In genomic region chr18:58792086-58792485, GRCh38 we compare ENCODE assay signal across 1 cellular context.
TF ChIP-seq lines count a peak whose summit lies in the region.

No MANE protein-coding gene starts in this region.

TF ChIP-seq in WTC11, 78 proteins besides CTCF, POLR2A, EP300 and RAD21 (continued from another document):
- no peak for TF ChIP-seq E2F4 (CRISPR knock-in tag; IDR thresholded peaks at IDR 0.05; ENCODE audit: borderline replicate concordance, low read depth)
- no peak for TF ChIP-seq OVOL2 (CRISPR knock-in tag; IDR thresholded peaks at IDR 0.05; ENCODE audit: borderline replicate concordance)
- no peak for TF ChIP-seq E2F5 (CRISPR knock-in tag; IDR thresholded peaks at IDR 0.05)
- TF ChIP-seq STAT6 (CRISPR knock-in tag; conservative IDR thresholded peaks at IDR 0.05; ENCODE audit: low read depth): no peak
- no peak for TF ChIP-seq ZNF423 (CRISPR knock-in tag; IDR thresholded peaks at IDR 0.05)
- no peak for TF ChIP-seq ATF6 (CRISPR knock-in tag; IDR thresholded peaks at IDR 0.05)
- TF ChIP-seq HMGXB4 (CRISPR knock-in tag; IDR thresholded peaks at IDR 0.05): no peak
TF ChIP-seq in WTC11: peak in this region for 0.
